Comparison of ENCODE assay signal across 16 cellular contexts in the genomic region with DNA sequence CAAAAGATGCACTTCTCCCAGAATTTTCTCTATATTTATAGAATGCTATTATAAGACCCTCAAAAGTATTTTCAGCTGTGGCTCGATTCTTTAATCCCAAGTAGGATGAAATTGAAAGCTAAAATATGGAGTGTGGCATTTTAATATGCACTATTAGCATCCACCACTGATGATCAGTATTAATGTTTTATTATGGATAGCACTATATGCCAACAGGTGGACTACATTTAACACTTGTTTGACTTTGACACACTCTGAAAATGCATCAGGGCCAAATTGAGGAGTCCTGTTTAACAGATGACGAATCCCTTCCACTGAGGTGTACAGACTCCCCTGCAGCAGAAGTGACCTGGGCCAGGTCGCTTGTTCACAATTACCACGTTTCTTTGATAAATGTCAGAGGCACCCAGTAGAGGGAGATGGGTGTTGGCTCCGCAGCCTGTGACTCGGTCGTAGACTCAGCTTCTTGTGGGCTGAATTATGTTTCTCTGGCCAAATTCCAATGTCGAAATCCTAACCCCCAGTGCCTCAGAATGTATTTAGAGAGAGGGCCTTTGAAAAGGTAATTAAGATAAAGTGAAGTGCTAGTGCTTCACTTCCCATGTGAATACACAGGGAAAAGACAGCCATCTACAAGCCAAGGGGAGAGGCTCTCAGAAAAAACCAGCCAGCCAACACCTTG. TPM values are rescaled to one million over a fixed set of nuclear protein-coding genes. Genes with fewer than 3 reads are reported as not detected.
DNase-seq lines count a peak whose midpoint lies in the region; ATAC-seq and TF ChIP-seq lines count a peak whose summit lies in the region.
"Had no signal": no experiment of that assay in that cellular context is flagged by ENCODE, and none has a peak within 500 bp of the region (broad histone marks: within the 10 kb centered on the region; RNA-seq: fewer than 3 reads in every experiment).

No MANE protein-coding gene starts in this region.

- H3K4me3 ChIP-seq in fibroblast of pulmonary artery (replicated peaks; ENCODE audit: low read depth, low read length) (no peak overlapping the region), skeletal muscle tissue (ENCODE audit: low read length in 3 of 3) (no peak overlapping the region), colonic mucosa (no peak overlapping the region)
- no peak overlapping the region for H3K4me3 ChIP-seq in effector memory CD4-positive, alpha-beta T cell (ENCODE audit: insufficient read depth, low read depth, low read length, poor library complexity, severe bottlenecking)
- H3K4me3 ChIP-seq: SK-N-MC had no signal

- H3K9me3 ChIP-seq in skeletal muscle tissue (ENCODE audit: control insufficient read depth in 3 of 3, low read length in 3 of 3) (no peaks in the 10 kb centered on the region), colonic mucosa (no peaks in the 10 kb centered on the region)
- no peaks in the 10 kb centered on the region for H3K9me3 ChIP-seq in effector memory CD4-positive, alpha-beta T cell (ENCODE audit: control insufficient read depth, low read length)

- H3K27ac ChIP-seq in skeletal muscle tissue (ENCODE audit: low read depth, low read length) (peak overlapping the region; percentile 77), colonic mucosa (no peak overlapping the region)
- H3K27ac ChIP-seq in effector memory CD4-positive, alpha-beta T cell (ENCODE audit: insufficient read depth, low read length, poor library complexity, severe bottlenecking): no peak overlapping the region
- H3K27ac ChIP-seq: SK-N-MC had no signal

- H3K36me3 ChIP-seq in skeletal muscle tissue (ENCODE audit: control insufficient read depth in 3 of 3, insufficient read depth in 3 of 3, low read length in 3 of 3) (no peaks in the 10 kb centered on the region), colonic mucosa (no peaks in the 10 kb centered on the region)
- no peaks in the 10 kb centered on the region for H3K36me3 ChIP-seq in effector memory CD4-positive, alpha-beta T cell (ENCODE audit: control insufficient read depth, insufficient read depth, low read length)

- TF ChIP-seq CTCF in fibroblast of pulmonary artery (IDR thresholded peaks at IDR 0.05; ENCODE audit: low read length, missing control alignments) (peak; percentile 8), colonic mucosa (IDR thresholded peaks at IDR 0.05) (no peak)

- ATAC-seq in SK-N-SH treated with all-trans-retinoic acid at 6 μM for 48 hours: no peak

- H3K27me3 ChIP-seq in skeletal muscle tissue (ENCODE audit: control insufficient read depth in 3 of 3, insufficient read depth in 3 of 3, low read length in 3 of 3) (no peaks in the 10 kb centered on the region), colonic mucosa (no peaks in the 10 kb centered on the region)
- no peaks in the 10 kb centered on the region for H3K27me3 ChIP-seq in effector memory CD4-positive, alpha-beta T cell (replicated peaks; ENCODE audit: control insufficient read depth, insufficient read depth, low read length, poor library complexity, severe bottlenecking)

- H3K9ac ChIP-seq in skeletal muscle tissue (ENCODE audit: low read depth in 1 of 3, low read length in 3 of 3) (peak overlapping the region in 1 of 3 donors; percentile 55), colonic mucosa (ENCODE audit: low read depth in 2 of 2, low read length in 2 of 2) (no peak overlapping the region)

- H3K4me1 ChIP-seq in skeletal muscle tissue (ENCODE audit: control insufficient read depth in 3 of 3, insufficient read depth in 3 of 3, low read length in 3 of 3): peaks cover 24 to 64% (median 56%) of the 10 kb centered on the region in 3 donors
- H3K4me1 ChIP-seq in colonic mucosa: no peaks in the 10 kb centered on the region
- H3K4me1 ChIP-seq in effector memory CD4-positive, alpha-beta T cell (ENCODE audit: control insufficient read depth, insufficient read depth, low read length, poor library complexity, severe bottlenecking): no peaks in the 10 kb centered on the region

- intact Hi-C loops in colonic mucosa (cut with DNase I): no loop called here

- DNase-seq in NCI-H1417 (lab: John Stamatoyannopoulos, UW) (peak in 2 of 3 experiments; percentile 18 to 79), NCI-H1417 treated with DMSO at 0.1 percent for 48 hours (lab: John Stamatoyannopoulos, UW) (no peak), NCI-H226 (peak; percentile 41), fibroblast of pulmonary artery (ENCODE audit: low read depth) (peak; percentile 29), colonic mucosa (no peak)
- DNase-seq in effector memory CD4-positive, alpha-beta T cell: no peak
- DNase-seq: activated CD4-positive, alpha-beta T cell treated with anti-CD3 and anti-CD28 coated beads, Interleukin-2, amount 10 ng/mL, durations not matched to agents 24 days and 14 days; activated naive CD4-positive, alpha-beta T cell; DMS53; glutamatergic neuron; NCI-H446; stimulated activated CD8-positive, alpha-beta memory T cell treated with anti-CD3 and anti-CD28 coated beads, Interleukin-4, amount 100 ng/mL, for 48 hours had no signal

TF ChIP-seq in SK-N-SH treated with all-trans-retinoic acid at 6 μM for 48 hours, 23 proteins besides CTCF, POLR2A, EP300 and RAD21 (continues in another document):
- TF ChIP-seq, protein P1, sequence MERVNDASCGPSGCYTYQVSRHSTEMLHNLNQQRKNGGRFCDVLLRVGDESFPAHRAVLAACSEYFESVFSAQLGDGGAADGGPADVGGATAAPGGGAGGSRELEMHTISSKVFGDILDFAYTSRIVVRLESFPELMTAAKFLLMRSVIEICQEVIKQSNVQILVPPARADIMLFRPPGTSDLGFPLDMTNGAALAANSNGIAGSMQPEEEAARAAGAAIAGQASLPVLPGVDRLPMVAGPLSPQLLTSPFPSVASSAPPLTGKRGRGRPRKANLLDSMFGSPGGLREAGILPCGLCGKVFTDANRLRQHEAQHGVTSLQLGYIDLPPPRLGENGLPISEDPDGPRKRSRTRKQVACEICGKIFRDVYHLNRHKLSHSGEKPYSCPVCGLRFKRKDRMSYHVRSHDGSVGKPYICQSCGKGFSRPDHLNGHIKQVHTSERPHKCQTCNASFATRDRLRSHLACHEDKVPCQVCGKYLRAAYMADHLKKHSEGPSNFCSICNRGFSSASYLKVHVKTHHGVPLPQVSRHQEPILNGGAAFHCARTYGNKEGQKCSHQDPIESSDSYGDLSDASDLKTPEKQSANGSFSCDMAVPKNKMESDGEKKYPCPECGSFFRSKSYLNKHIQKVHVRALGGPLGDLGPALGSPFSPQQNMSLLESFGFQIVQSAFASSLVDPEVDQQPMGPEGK (CRISPR knock-in tag; IDR thresholded peaks at IDR 0.05; ENCODE audit: borderline replicate concordance): no peak
- TF ChIP-seq, protein P2, sequence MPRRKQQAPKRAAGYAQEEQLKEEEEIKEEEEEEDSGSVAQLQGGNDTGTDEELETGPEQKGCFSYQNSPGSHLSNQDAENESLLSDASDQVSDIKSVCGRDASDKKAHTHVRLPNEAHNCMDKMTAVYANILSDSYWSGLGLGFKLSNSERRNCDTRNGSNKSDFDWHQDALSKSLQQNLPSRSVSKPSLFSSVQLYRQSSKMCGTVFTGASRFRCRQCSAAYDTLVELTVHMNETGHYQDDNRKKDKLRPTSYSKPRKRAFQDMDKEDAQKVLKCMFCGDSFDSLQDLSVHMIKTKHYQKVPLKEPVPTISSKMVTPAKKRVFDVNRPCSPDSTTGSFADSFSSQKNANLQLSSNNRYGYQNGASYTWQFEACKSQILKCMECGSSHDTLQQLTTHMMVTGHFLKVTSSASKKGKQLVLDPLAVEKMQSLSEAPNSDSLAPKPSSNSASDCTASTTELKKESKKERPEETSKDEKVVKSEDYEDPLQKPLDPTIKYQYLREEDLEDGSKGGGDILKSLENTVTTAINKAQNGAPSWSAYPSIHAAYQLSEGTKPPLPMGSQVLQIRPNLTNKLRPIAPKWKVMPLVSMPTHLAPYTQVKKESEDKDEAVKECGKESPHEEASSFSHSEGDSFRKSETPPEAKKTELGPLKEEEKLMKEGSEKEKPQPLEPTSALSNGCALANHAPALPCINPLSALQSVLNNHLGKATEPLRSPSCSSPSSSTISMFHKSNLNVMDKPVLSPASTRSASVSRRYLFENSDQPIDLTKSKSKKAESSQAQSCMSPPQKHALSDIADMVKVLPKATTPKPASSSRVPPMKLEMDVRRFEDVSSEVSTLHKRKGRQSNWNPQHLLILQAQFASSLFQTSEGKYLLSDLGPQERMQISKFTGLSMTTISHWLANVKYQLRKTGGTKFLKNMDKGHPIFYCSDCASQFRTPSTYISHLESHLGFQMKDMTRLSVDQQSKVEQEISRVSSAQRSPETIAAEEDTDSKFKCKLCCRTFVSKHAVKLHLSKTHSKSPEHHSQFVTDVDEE (CRISPR knock-in tag; IDR thresholded peaks at IDR 0.05): no peak
- TF ChIP-seq TCF4 (CRISPR knock-in tag; IDR thresholded peaks at IDR 0.05; ENCODE audit: borderline replicate concordance): no peak
- TF ChIP-seq, protein P3, sequence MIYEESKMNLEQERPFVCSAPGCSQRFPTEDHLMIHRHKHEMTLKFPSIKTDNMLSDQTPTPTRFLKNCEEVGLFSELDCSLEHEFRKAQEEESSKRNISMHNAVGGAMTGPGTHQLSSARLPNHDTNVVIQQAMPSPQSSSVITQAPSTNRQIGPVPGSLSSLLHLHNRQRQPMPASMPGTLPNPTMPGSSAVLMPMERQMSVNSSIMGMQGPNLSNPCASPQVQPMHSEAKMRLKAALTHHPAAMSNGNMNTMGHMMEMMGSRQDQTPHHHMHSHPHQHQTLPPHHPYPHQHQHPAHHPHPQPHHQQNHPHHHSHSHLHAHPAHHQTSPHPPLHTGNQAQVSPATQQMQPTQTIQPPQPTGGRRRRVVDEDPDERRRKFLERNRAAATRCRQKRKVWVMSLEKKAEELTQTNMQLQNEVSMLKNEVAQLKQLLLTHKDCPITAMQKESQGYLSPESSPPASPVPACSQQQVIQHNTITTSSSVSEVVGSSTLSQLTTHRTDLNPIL (CRISPR knock-in tag; IDR thresholded peaks at IDR 0.05; ENCODE audit: low read depth): no peak
- TF ChIP-seq CSDC2 (CRISPR knock-in tag; IDR thresholded peaks at IDR 0.05): no peak
- no peak for TF ChIP-seq GLIS3 (CRISPR knock-in tag; IDR thresholded peaks at IDR 0.05)
- no peak for TF ChIP-seq ZC3H10 (CRISPR knock-in tag; IDR thresholded peaks at IDR 0.05)
- TF ChIP-seq SNAI2 (CRISPR knock-in tag; IDR thresholded peaks at IDR 0.05): no peak
- no peak for TF ChIP-seq ARNTL (CRISPR knock-in tag; IDR thresholded peaks at IDR 0.05; ENCODE audit: borderline replicate concordance, low read depth)
- TF ChIP-seq ZFP30 (CRISPR knock-in tag; IDR thresholded peaks at IDR 0.05): no peak

RNA-seq across cellular contexts. Expression of a gene that starts 48.1 kb away (rescaled TPM):
- total RNA-seq in skeletal muscle tissue (4.7 TPM), colonic mucosa (1 to 10 TPM; 1.6 to 2.3 TPM)
- total RNA-seq: activated CD4-positive, alpha-beta T cell treated with anti-CD3 and anti-CD28 coated beads, Interleukin-2, amount 10 ng/mL, durations not matched to agents 24 days and 14 days; dermis microvascular lymphatic vessel endothelial cell had no signal

Comparison
In these comparisons a context has a peak if more than half of its experiments do, and no peak if none do; other contexts are left out.
1. DNase-seq: peak in NCI-H1417 (2 of 3), NCI-H226 (single experiment) and fibroblast of pulmonary artery (single experiment); none in NCI-H1417 treated with DMSO at 0.1 percent for 48 hours (single experiment), colonic mucosa (single experiment) and effector memory CD4-positive, alpha-beta T cell (0 of 3).